In genomic region chr4:151314509-151314908, GRCh38 we compare ENCODE assay signal across 19 cellular contexts. TPM values are rescaled to one million over a fixed set of nuclear protein-coding genes. Genes with fewer than 3 reads are reported as not detected.
DNase-seq lines count a peak whose midpoint lies in the region; ATAC-seq and TF ChIP-seq lines count a peak whose summit lies in the region.
"Had no signal": no experiment of that assay in that cellular context is flagged by ENCODE, and none has a peak within 500 bp of the region (broad histone marks: within the 10 kb centered on the region; RNA-seq: fewer than 3 reads in every experiment).

No MANE protein-coding gene starts in this region.

- H3K4me1 ChIP-seq in esophagus muscularis mucosa (peaks cover 60 to 82% (median 67%) of the 10 kb centered on the region in 4 donors), mucosa of rectum (ENCODE audit: control insufficient read depth in 2 of 2, insufficient read depth in 2 of 2, low read length in 2 of 2) (peaks cover 9 to 36% of the 10 kb centered on the region in 2 donors), upper lobe of left lung (peaks cover 19 to 27% (median 24%) of the 10 kb centered on the region in 4 donors)

- no peak overlapping the region for H3K4me3 Mint-ChIP-seq in activated T-helper 1 cell treated with anti-CD3 and anti-CD28 coated beads, Interleukin-12 subunit alpha, Interleukin-12 subunit beta, Interleukin-2, Interleukin-4 antibody, amounts not matched to agents 30 ng/mL and 10 ng/mL and 1 ng/mL, durations not matched to agents 14 hours and 24 hours and 36 hours
- H3K4me3 Mint-ChIP-seq: CD8-positive, alpha-beta memory T cell; T-helper 17 cell had no signal

- DNase-seq in Right ventricle myocardium superior (no peak), cardiac septum (ENCODE audit: low spot score) (no peak), esophagus muscularis mucosa (ENCODE audit: extremely low spot score) (peak; percentile 42), upper lobe of left lung (no peak), globus pallidus (ENCODE audit: low spot score) (no peak), NCI-H1048 (lab: John Stamatoyannopoulos, UW) (no peak)
- no peak for DNase-seq in activated T-helper 1 cell treated with anti-CD3 and anti-CD28 coated beads, Interleukin-12 subunit alpha, Interleukin-12 subunit beta, Interleukin-2, Interleukin-4 antibody, amounts not matched to agents 30 ng/mL and 10 ng/mL and 1 ng/mL, durations not matched to agents 14 hours and 24 hours and 36 hours (ENCODE audit: low spot score)
- DNase-seq: 8988T; activated CD4-positive, alpha-beta T cell treated with anti-CD3 and anti-CD28 coated beads, Interleukin-2, amount 50 U/mL, for 48 hours; CD8-positive, alpha-beta memory T cell; NCI-H146; NCI-H510A; stimulated activated CD8-positive, alpha-beta memory T cell treated with anti-CD3 and anti-CD28 coated beads, Interleukin-4, amount 100 ng/mL, for 48 hours; T-helper 17 cell had no signal

- intact Hi-C loops in Right ventricle myocardium superior (cut with DNase I) = no loop called here
- intact Hi-C loops in cardiac septum (cut with DNase I) = no loop called here
- intact Hi-C loops in esophagus muscularis mucosa (cut with DNase I) = no loop called here
- intact Hi-C loops in activated T-helper 1 cell treated with anti-CD3 and anti-CD28 coated beads, Interleukin-12 subunit alpha, Interleukin-12 subunit beta, Interleukin-2, Interleukin-4 antibody, amounts not matched to agents 30 ng/mL and 10 ng/mL and 1 ng/mL, durations not matched to agents 14 hours and 24 hours and 36 hours (cut with micrococcal nuclease) = no loop called here

- WGBS in esophagus muscularis mucosa = 94% methylated on average over 1 of the region's 1 CpG
- 94 to 100% methylated on average over 1 of the region's 1 CpG for WGBS in upper lobe of left lung, 2 donors

- no peak overlapping the region for H3K9ac ChIP-seq in mucosa of rectum (ENCODE audit: low read depth in 1 of 2, low read length in 2 of 2)
- H3K9ac ChIP-seq: KMS-11 had no signal

- H3K9me3 ChIP-seq in esophagus muscularis mucosa (no peaks in the 10 kb centered on the region), mucosa of rectum (ENCODE audit: control insufficient read depth in 2 of 2, low read length in 2 of 2) (no peaks in the 10 kb centered on the region), upper lobe of left lung (no peaks in the 10 kb centered on the region)

- H3K4me3 ChIP-seq in esophagus muscularis mucosa (no peak overlapping the region), mucosa of rectum (ENCODE audit: low read length in 2 of 2) (no peak overlapping the region), upper lobe of left lung (no peak overlapping the region)

- H3K27me3 Mint-ChIP-seq in activated T-helper 1 cell treated with anti-CD3 and anti-CD28 coated beads, Interleukin-12 subunit alpha, Interleukin-12 subunit beta, Interleukin-2, Interleukin-4 antibody, amounts not matched to agents 30 ng/mL and 10 ng/mL and 1 ng/mL, durations not matched to agents 14 hours and 24 hours and 36 hours (ENCODE audit: insufficient read depth) = peaks cover 1% of the 10 kb centered on the region

- no peak for TF ChIP-seq EP300 in esophagus muscularis mucosa (IDR thresholded peaks at IDR 0.05)
- no peak for TF ChIP-seq EP300 in upper lobe of left lung (IDR thresholded peaks at IDR 0.05)

- H3K36me3 ChIP-seq in esophagus muscularis mucosa = no peaks in the 10 kb centered on the region
- no peaks in the 10 kb centered on the region for H3K36me3 ChIP-seq in mucosa of rectum (ENCODE audit: control insufficient read depth in 2 of 2, insufficient read depth in 2 of 2, low read length in 2 of 2)
- no peaks in the 10 kb centered on the region for H3K36me3 ChIP-seq in upper lobe of left lung

- no peak overlapping the region for H3K27ac Mint-ChIP-seq in activated T-helper 1 cell treated with anti-CD3 and anti-CD28 coated beads, Interleukin-12 subunit alpha, Interleukin-12 subunit beta, Interleukin-2, Interleukin-4 antibody, amounts not matched to agents 30 ng/mL and 10 ng/mL and 1 ng/mL, durations not matched to agents 14 hours and 24 hours and 36 hours
- H3K27ac Mint-ChIP-seq: T-helper 17 cell had no signal

- peak; percentile 11 for ATAC-seq in Right ventricle myocardium superior (ENCODE audit: poor library complexity)
- ATAC-seq in upper lobe of left lung (ENCODE audit: low FRiP score in 2 of 2) = no peak
- ATAC-seq: T-helper 17 cell had no signal

- no peaks in the 10 kb centered on the region for H3K36me3 Mint-ChIP-seq in activated T-helper 1 cell treated with anti-CD3 and anti-CD28 coated beads, Interleukin-12 subunit alpha, Interleukin-12 subunit beta, Interleukin-2, Interleukin-4 antibody, amounts not matched to agents 30 ng/mL and 10 ng/mL and 1 ng/mL, durations not matched to agents 14 hours and 24 hours and 36 hours (ENCODE audit: low read depth)

- TF ChIP-seq CTCF in esophagus muscularis mucosa (IDR thresholded peaks at IDR 0.05) = no peak
- no peak for TF ChIP-seq CTCF in upper lobe of left lung (IDR thresholded peaks at IDR 0.05)

- TF ChIP-seq POLR2A in esophagus muscularis mucosa (IDR thresholded peaks at IDR 0.05; ENCODE audit: low read depth) (no peak), upper lobe of left lung (IDR thresholded peaks at IDR 0.05) (no peak)

- H3K4me1 Mint-ChIP-seq in activated T-helper 1 cell treated with anti-CD3 and anti-CD28 coated beads, Interleukin-12 subunit alpha, Interleukin-12 subunit beta, Interleukin-2, Interleukin-4 antibody, amounts not matched to agents 30 ng/mL and 10 ng/mL and 1 ng/mL, durations not matched to agents 14 hours and 24 hours and 36 hours (ENCODE audit: low read depth) = no peaks in the 10 kb centered on the region
- H3K4me1 Mint-ChIP-seq: CD8-positive, alpha-beta memory T cell; T-helper 17 cell had no signal

- no peaks in the 10 kb centered on the region for H3K9me3 Mint-ChIP-seq in activated T-helper 1 cell treated with anti-CD3 and anti-CD28 coated beads, Interleukin-12 subunit alpha, Interleukin-12 subunit beta, Interleukin-2, Interleukin-4 antibody, amounts not matched to agents 30 ng/mL and 10 ng/mL and 1 ng/mL, durations not matched to agents 14 hours and 24 hours and 36 hours

- H3K27me3 ChIP-seq in esophagus muscularis mucosa (no peaks in the 10 kb centered on the region), mucosa of rectum (ENCODE audit: control insufficient read depth in 2 of 2, insufficient read depth in 2 of 2, low read length in 2 of 2) (no peaks in the 10 kb centered on the region), upper lobe of left lung (no peaks in the 10 kb centered on the region)

- H3K27ac ChIP-seq in esophagus muscularis mucosa (replicated peaks in 1 of 4) (peak overlapping the region; percentile 72 to 78 (median 76)), mucosa of rectum (ENCODE audit: low read depth in 2 of 2, low read length in 2 of 2) (peak overlapping the region; percentile 5 to 36), upper lobe of left lung (peak overlapping the region; percentile 6 to 45 (median 24))
- H3K27ac ChIP-seq: KMS-11 had no signal

RNA-seq across cellular contexts. Expression of gene SH3D19, which starts 10.9 kb away (rescaled TPM):
- 96.7 TPM for total RNA-seq in Right ventricle myocardium superior
- total RNA-seq in cardiac septum = 142 TPM
- total RNA-seq in esophagus muscularis mucosa = 100 to 1,000 TPM; 115 to 186 (median 177) TPM
- total RNA-seq in upper lobe of left lung = 100 to 1,000 TPM in 4 of 6 donors, 10 to 100 TPM in 2; 91.2 to 225 (median 103) TPM
- not detected in 2 replicates for total RNA-seq in activated T-helper 1 cell treated with anti-CD3 and anti-CD28 coated beads, Interleukin-12 subunit alpha, Interleukin-12 subunit beta, Interleukin-2, Interleukin-4 antibody, amounts not matched to agents 30 ng/mL and 10 ng/mL and 1 ng/mL, durations not matched to agents 14 hours and 24 hours and 36 hours
- total RNA-seq: CD8-positive, alpha-beta memory T cell; T-helper 17 cell had no signal

RNA-seq across cellular contexts. Expression of gene PRSS48, which starts 37.5 kb away (rescaled TPM):
- not detected for total RNA-seq in Right ventricle myocardium superior
- not detected for total RNA-seq in cardiac septum
- total RNA-seq in esophagus muscularis mucosa = not detected
- not detected for total RNA-seq in upper lobe of left lung
- total RNA-seq in activated T-helper 1 cell treated with anti-CD3 and anti-CD28 coated beads, Interleukin-12 subunit alpha, Interleukin-12 subunit beta, Interleukin-2, Interleukin-4 antibody, amounts not matched to agents 30 ng/mL and 10 ng/mL and 1 ng/mL, durations not matched to agents 14 hours and 24 hours and 36 hours = not detected in 2 replicates
- total RNA-seq: CD8-positive, alpha-beta memory T cell; myocyte; pulmonary artery endothelial cell; T-helper 17 cell; urinary bladder had no signal

Comparison
In these comparisons a context has a peak if more than half of its experiments do, and no peak if none do; other contexts are left out.
1. H3K27ac ChIP-seq: peak in every context shown above with its lines; median percentile 76 in esophagus muscularis mucosa; 24 in upper lobe of left lung; 20 in mucosa of rectum.
2. RNA of gene SH3D19, which starts 10.9 kb away (total RNA-seq): 115 to 186 TPM in esophagus muscularis mucosa, 142 TPM in cardiac septum (single experiment), 91.2 to 225 TPM in upper lobe of left lung and 96.7 TPM in Right ventricle myocardium superior (single experiment); not detected in activated T-helper 1 cell treated with anti-CD3 and anti-CD28 coated beads, Interleukin-12 subunit alpha, Interleukin-12 subunit beta, Interleukin-2, Interleukin-4 antibody, amounts not matched to agents 30 ng/mL and 10 ng/mL and 1 ng/mL, durations not matched to agents 14 hours and 24 hours and 36 hours; every median in the first group is over 10 times any median in the second.